In genomic region chr11:20156280-20156875, GRCh38 we compare ENCODE assay signal across 7 cellular contexts. TPM values are rescaled to one million over a fixed set of nuclear protein-coding genes. Genes with fewer than 3 reads are reported as not detected.
DNase-seq lines count a peak whose midpoint lies in the region; ATAC-seq lines count a peak whose summit lies in the region.

No MANE protein-coding gene starts in this region.

- peaks cover 15% of the 10 kb centered on the region for H3K9me3 Mint-ChIP-seq in activated T-cell treated with anti-CD3 and anti-CD28 coated beads, Interleukin-2, amount 50 U/mL, for 4 hours

- H3K27me3 Mint-ChIP-seq in activated T-cell treated with anti-CD3 and anti-CD28 coated beads, Interleukin-2, amount 50 U/mL, for 4 hours (ENCODE audit: low read depth), result peaks cover 46% of the 10 kb centered on the region

- intact Hi-C loops in posterior cingulate gyrus (cut with DNase I), result no loop called here

- ATAC-seq in activated T-cell treated with anti-CD3 and anti-CD28 coated beads, Interleukin-2, amount 50 U/mL, for 4 hours, result peak; percentile 69 to 77
- peak; percentile 31 for ATAC-seq in stimulated activated naive CD8-positive, alpha-beta T cell treated with anti-CD3 and anti-CD28 coated beads, Interleukin-15, Interleukin-2, amounts not matched to agents 100 U/mL and 50 U/mL, for 24 hours
- no peak for ATAC-seq in HG03097 (IDR thresholded peaks at IDR 0.05; ENCODE audit: low FRiP score, unreplicated experiment)

- H3K4me3 Mint-ChIP-seq in activated T-cell treated with anti-CD3 and anti-CD28 coated beads, Interleukin-2, amount 50 U/mL, for 4 hours, result peak overlapping the region; percentile 70

- DNase-seq in NCI-H2196 (lab: John Stamatoyannopoulos, UW; ENCODE audit: unreplicated experiment), result peak; percentile 81
- peak; percentile 53 for DNase-seq in activated T-cell treated with anti-CD3 and anti-CD28 coated beads, Interleukin-2, amount 50 U/mL, for 4 hours
- peak; percentile 15 for DNase-seq in left kidney (ENCODE audit: low read depth, low spot score)
- DNase-seq in stimulated activated naive CD8-positive, alpha-beta T cell treated with anti-CD3 and anti-CD28 coated beads, Interleukin-15, Interleukin-2, amounts not matched to agents 100 U/mL and 50 U/mL, for 24 hours, result peak; percentile 48
- DNase-seq in HPDE6-E6E7 (ENCODE audit: extremely low spot score), result no peak
- no peak for DNase-seq in posterior cingulate gyrus

- H3K36me3 Mint-ChIP-seq in activated T-cell treated with anti-CD3 and anti-CD28 coated beads, Interleukin-2, amount 50 U/mL, for 4 hours (ENCODE audit: insufficient read depth), result peaks cover 2% of the 10 kb centered on the region

- H3K4me1 Mint-ChIP-seq in activated T-cell treated with anti-CD3 and anti-CD28 coated beads, Interleukin-2, amount 50 U/mL, for 4 hours (ENCODE audit: low read depth), result peaks cover 18% of the 10 kb centered on the region

RNA-seq across cellular contexts. Expression of gene DBX1, which starts 3.9 kb away (rescaled TPM):
- total RNA-seq in activated T-cell treated with anti-CD3 and anti-CD28 coated beads, Interleukin-2, amount 50 U/mL, for 4 hours, result not detected

Comparison
In these comparisons a context has a peak if more than half of its experiments do, and no peak if none do; other contexts are left out.
1. DNase-seq: peak in NCI-H2196 (single experiment), activated T-cell treated with anti-CD3 and anti-CD28 coated beads, Interleukin-2, amount 50 U/mL, for 4 hours (single experiment), left kidney (single experiment) and stimulated activated naive CD8-positive, alpha-beta T cell treated with anti-CD3 and anti-CD28 coated beads, Interleukin-15, Interleukin-2, amounts not matched to agents 100 U/mL and 50 U/mL, for 24 hours (single experiment); none in HPDE6-E6E7 (single experiment) and posterior cingulate gyrus (0 of 10).